Comparison of ENCODE assay signal across 9 cellular contexts in genomic region chr7:104960741-104961479, GRCh38. TPM values are rescaled to one million over a fixed set of nuclear protein-coding genes. Genes with fewer than 3 reads are reported as not detected.
DNase-seq lines count a peak whose midpoint lies in the region; ATAC-seq, FAIRE-seq and TF ChIP-seq lines count a peak whose summit lies in the region.
"Had no signal": no experiment of that assay in that cellular context is flagged by ENCODE, and none has a peak within 500 bp of the region (broad histone marks: within the 10 kb centered on the region; RNA-seq: fewer than 3 reads in every experiment).

No MANE protein-coding gene starts in this region.

- DNase-seq in left ventricle myocardium inferior (no peak), urothelium cell line (ENCODE audit: low spot score) (no peak)
- DNase-seq in effector CD8-positive, alpha-beta T cell (lab: John Stamatoyannopoulos, UW) = no peak
- DNase-seq: activated CD8-positive, alpha-beta memory T cell treated with anti-CD3 and anti-CD28 coated beads for 24 hours had no signal

- no peak for FAIRE-seq in urothelium cell line (lab: Jason Lieb, UNC)

- no peak for TF ChIP-seq CTCF in left ventricle myocardium inferior (IDR thresholded peaks at IDR 0.05; ENCODE audit: borderline replicate concordance)

- H3K4me1 ChIP-seq in ACC112 (ENCODE audit: control insufficient read depth, insufficient read depth, low read length, unreplicated experiment) (peaks cover 56% of the 10 kb centered on the region), left ventricle myocardium inferior (peaks cover 49% of the 10 kb centered on the region)

- H3K4me3 ChIP-seq in ACC112 (ENCODE audit: low read depth, low read length) (no peak overlapping the region), left ventricle myocardium inferior (no peak overlapping the region)

- intact Hi-C loops in left ventricle myocardium inferior (cut with micrococcal nuclease) = no loop called here

- H3K27me3 ChIP-seq in ACC112 (ENCODE audit: insufficient read depth, low read length) = no peaks in the 10 kb centered on the region
- H3K27me3 ChIP-seq in left ventricle myocardium inferior (ENCODE audit: low read depth) = no peaks in the 10 kb centered on the region

- H3K36me3 ChIP-seq in ACC112 (ENCODE audit: insufficient read depth, low read length) = no peaks in the 10 kb centered on the region
- no peaks in the 10 kb centered on the region for H3K36me3 ChIP-seq in left ventricle myocardium inferior

- ATAC-seq in GM21825 (IDR thresholded peaks at IDR 0.05; ENCODE audit: unreplicated experiment) (peak; percentile 48), SK-N-SH treated with all-trans-retinoic acid at 6 μM for 48 hours (peak; percentile 42), GM18520 (IDR thresholded peaks at IDR 0.05; ENCODE audit: unreplicated experiment) (no peak), HG03045 (IDR thresholded peaks at IDR 0.05; ENCODE audit: unreplicated experiment) (no peak)

- no peak overlapping the region for H2AFZ ChIP-seq in ACC112 (ENCODE audit: low read length, unreplicated experiment)

- no peaks in the 10 kb centered on the region for H3K9me3 ChIP-seq in left ventricle myocardium inferior (replicated peaks)

- H3K27ac ChIP-seq in ACC112 (ENCODE audit: low read depth, low read length) = peak overlapping the region; percentile 77
- H3K27ac ChIP-seq in left ventricle myocardium inferior (replicated peaks) = peak overlapping the region; percentile 78

- H3K79me2 ChIP-seq in ACC112 (ENCODE audit: control insufficient read depth, insufficient read depth, low read length, unreplicated experiment) = no peaks in the 10 kb centered on the region

TF ChIP-seq in SK-N-SH treated with all-trans-retinoic acid at 6 μM for 48 hours, 23 proteins besides CTCF, POLR2A, EP300 and RAD21:
- TF ChIP-seq TCF4 (CRISPR knock-in tag; IDR thresholded peaks at IDR 0.05; ENCODE audit: borderline replicate concordance) (no peak), BACH2 (CRISPR knock-in tag; IDR thresholded peaks at IDR 0.05; ENCODE audit: borderline replicate concordance) (no peak), RARB (CRISPR knock-in tag; IDR thresholded peaks at IDR 0.05) (no peak), SNAI2 (CRISPR knock-in tag; IDR thresholded peaks at IDR 0.05) (no peak), CREB5 (CRISPR knock-in tag; IDR thresholded peaks at IDR 0.05; ENCODE audit: low read depth) (no peak), ZFP3 (CRISPR knock-in tag; IDR thresholded peaks at IDR 0.05) (no peak), ZNF565 (CRISPR knock-in tag; conservative IDR thresholded peaks at IDR 0.05; ENCODE audit: low read depth) (no peak), PPARA (CRISPR knock-in tag; IDR thresholded peaks at IDR 0.05; ENCODE audit: borderline replicate concordance) (no peak)

RNA-seq across cellular contexts. Expression of gene KMT2E, which starts 53.1 kb away (rescaled TPM):
- total RNA-seq in left ventricle myocardium inferior = 40.2 TPM

Comparison
In these comparisons a context has a peak if more than half of its experiments do, and no peak if none do; other contexts are left out.
1. ATAC-seq: peak in GM21825 (single experiment) and SK-N-SH treated with all-trans-retinoic acid at 6 μM for 48 hours (single experiment); none in GM18520 (single experiment) and HG03045 (single experiment).